Comparison of ENCODE assay signal across 8 cellular contexts in genomic region chr6:33271608-33272357, GRCh38. TPM values are rescaled to one million over a fixed set of nuclear protein-coding genes. Genes with fewer than 3 reads are reported as not detected.
DNase-seq lines count a peak whose midpoint lies in the region; ATAC-seq and TF ChIP-seq lines count a peak whose summit lies in the region.

RPS18 (plus strand) TSS chr6:33272075; CDS start chr6:33272120, 45 bp downstream.
VPS52 (minus strand) TSS chr6:33271876; CDS start chr6:33271675, 201 bp downstream.

- H3K4me1 ChIP-seq in PC-3 (ENCODE audit: insufficient read depth, low read length) = peaks cover 40% of the 10 kb centered on the region
- H3K4me1 ChIP-seq in mucosa of rectum (ENCODE audit: control insufficient read depth in 2 of 2, insufficient read depth in 2 of 2, low read length in 2 of 2) = peaks cover 41 to 50% of the 10 kb centered on the region in 2 donors

- DNase-seq in DMS114 treated with DMSO at 0.1 percent for 48 hours (lab: John Stamatoyannopoulos, UW; ENCODE audit: unreplicated experiment) (peak; percentile 99), PC-3 (peak; percentile 99), activated T-cell treated with anti-CD3 and anti-CD28 coated beads for 48 hours (ENCODE audit: low read depth) (peak; percentile 81), epithelial cell of proximal tubule (ENCODE audit: low read depth) (peak; percentile 98)
- peak; percentile 91 for DNase-seq in stimulated activated CD8-positive, alpha-beta memory T cell treated with anti-CD3 and anti-CD28 coated beads, Interleukin-4, amount 100 ng/mL, for 48 hours

- TF ChIP-seq CTCF in PC-3 (conservative IDR thresholded peaks at IDR 0.05; ENCODE audit: low read depth, low read length) (no peak), epithelial cell of proximal tubule (conservative IDR thresholded peaks at IDR 0.05; ENCODE audit: low read depth, low read length) (no peak)

- H3K9ac ChIP-seq in PC-3 (ENCODE audit: low read length) = peak within 1 kb of the TSS; percentile 98
- H3K9ac ChIP-seq in mucosa of rectum (ENCODE audit: low read depth in 1 of 2, low read length in 2 of 2) = peak within 1 kb of the TSS; percentile 95

- TF ChIP-seq RAD21 in Ishikawa (IDR thresholded peaks at IDR 0.05; ENCODE audit: low read depth) = no peak

- intact Hi-C loops in PC-3 (cut with micrococcal nuclease) = loop anchor here (1.0 to 10.0 kb wide), 2 partner anchors 10 to 67 kb away; partner anchors contain the start of genes HSD17B8, RING1, RXRB and SLC39A7

- H3K27ac ChIP-seq in PC-3 (ENCODE audit: low read length) (peak within 1 kb of the TSS; percentile 75), mucosa of rectum (ENCODE audit: low read depth in 2 of 2, low read length in 2 of 2) (peak within 1 kb of the TSS; percentile 94 to 95)

- H3K27me3 ChIP-seq in PC-3 (ENCODE audit: low read length) (no peaks in the 10 kb centered on the region), mucosa of rectum (ENCODE audit: control insufficient read depth in 2 of 2, insufficient read depth in 2 of 2, low read length in 2 of 2) (no peaks in the 10 kb centered on the region)

- CTCF ChIA-PET in PC-3 (lab: Charles Lee) = no interaction called here

- H3K9me2 ChIP-seq in PC-3 (replicated peaks; ENCODE audit: low read length) = no peaks in the 10 kb centered on the region

- H4K20me1 ChIP-seq in PC-3 (ENCODE audit: low read length) = peaks cover 38% of the 10 kb centered on the region

- POLR2A ChIA-PET in PC-3 (lab: Charles Lee; ENCODE audit: unreplicated experiment) = interaction anchor here (0.6 to 1.3 kb wide), 4 partner anchors 12 to 300 kb away, joined by 3 to 4 read pairs (median 3); partner anchors contain the start of genes PFDN6 and WDR46

- peak within 1 kb of the TSS; percentile 85 for H2AFZ ChIP-seq in PC-3 (ENCODE audit: low read length)

- H3K4me3 ChIP-seq in PC-3 (ENCODE audit: low read length) (peak within 1 kb of the TSS; percentile 87), epithelial cell of proximal tubule (ENCODE audit: low read depth, low read length) (peak within 1 kb of the TSS; percentile 95), mucosa of rectum (ENCODE audit: low read length in 2 of 2) (peak within 1 kb of the TSS; percentile 86 to 98)

- peaks cover 29% of the 10 kb centered on the region for H3F3A ChIP-seq in PC-3 (ENCODE audit: low read length, unreplicated experiment)

- ATAC-seq in GM21576 (IDR thresholded peaks at IDR 0.05; ENCODE audit: unreplicated experiment) (peak; percentile 80), PC-3 (peak; percentile 78)

- H3K36me3 ChIP-seq in PC-3 (ENCODE audit: low read depth, low read length) (peaks cover 53% of the 10 kb centered on the region), mucosa of rectum (ENCODE audit: control insufficient read depth in 2 of 2, insufficient read depth in 2 of 2, low read length in 2 of 2) (peaks cover 39 to 45% of the 10 kb centered on the region in 2 donors)

- BruUV-seq in PC-3 (replicated peaks; lab: Mats Ljungman, UMichigan) = no TSS peak

- H3K9me3 ChIP-seq in PC-3 (ENCODE audit: low read length) (no peaks in the 10 kb centered on the region), mucosa of rectum (ENCODE audit: control insufficient read depth in 2 of 2, low read length in 2 of 2) (no peaks in the 10 kb centered on the region)

- H3K79me2 ChIP-seq in PC-3 (ENCODE audit: low read length) = peaks cover 59% of the 10 kb centered on the region

- peak within 1 kb of the TSS; percentile 98 for H3K4me2 ChIP-seq in PC-3 (ENCODE audit: low read length)

- peak; percentile 19; the same call in 1 of the 2 replicates for TF ChIP-seq EP300 in Ishikawa (IDR thresholded peaks at IDR 0.05; ENCODE audit: borderline replicate concordance)

TF ChIP-seq in Ishikawa, 13 proteins besides CTCF, POLR2A, EP300 and RAD21:
- TF ChIP-seq TCF12 (IDR thresholded peaks at IDR 0.05; ENCODE audit: low read depth) (peak; percentile 55), ZBTB7A (IDR thresholded peaks at IDR 0.05; ENCODE audit: low read depth) (no peak), YY1 (IDR thresholded peaks at IDR 0.05; ENCODE audit: low read depth) (peak; percentile 96), CREB1 (IDR thresholded peaks at IDR 0.05; ENCODE audit: low read depth) (peak; percentile 65; the same call in 1 of the 2 replicates), TEAD4 (IDR thresholded peaks at IDR 0.05) (peak; percentile 50), EGR1 (IDR thresholded peaks at IDR 0.05) (peak; percentile 44; the same call in 1 of the 2 replicates), NFIC (IDR thresholded peaks at IDR 0.05) (no peak), MAX (IDR thresholded peaks at IDR 0.05) (peak; percentile 98), TAF1 (IDR thresholded peaks at IDR 0.05; ENCODE audit: low read depth) (peak; percentile 90), REST (IDR thresholded peaks at IDR 0.05; ENCODE audit: low read depth) (no peak), USF1 (IDR thresholded peaks at IDR 0.05) (peak; percentile 40), FOXM1 (IDR thresholded peaks at IDR 0.05; ENCODE audit: borderline replicate concordance, low read depth) (no peak)
TF ChIP-seq in Ishikawa: peak in this region for 8.

RNA-seq across cellular contexts. Expression of gene RPS18, which starts in this region (rescaled TPM):
- 2,873 and 3,161 TPM in 2 replicates for total RNA-seq in PC-3 (2014; rRNA removed)
- 2,737 and 3,799 TPM in 2 replicates for total RNA-seq in epithelial cell of proximal tubule

RNA-seq across cellular contexts. Expression of gene VPS52, which starts in this region (rescaled TPM):
- total RNA-seq in PC-3 (2014; rRNA removed) (33.7 and 39.9 TPM in 2 replicates), epithelial cell of proximal tubule (33.9 and 42.8 TPM in 2 replicates)

Comparison
In these comparisons a context has a peak if more than half of its experiments do, and no peak if none do; other contexts are left out.
1. Peak in every context shown above with its lines: DNase-seq, ATAC-seq, H3K4me3 ChIP-seq and H3K27ac ChIP-seq.